ENCODE assay signal across 9 cellular contexts in the genomic region with DNA sequence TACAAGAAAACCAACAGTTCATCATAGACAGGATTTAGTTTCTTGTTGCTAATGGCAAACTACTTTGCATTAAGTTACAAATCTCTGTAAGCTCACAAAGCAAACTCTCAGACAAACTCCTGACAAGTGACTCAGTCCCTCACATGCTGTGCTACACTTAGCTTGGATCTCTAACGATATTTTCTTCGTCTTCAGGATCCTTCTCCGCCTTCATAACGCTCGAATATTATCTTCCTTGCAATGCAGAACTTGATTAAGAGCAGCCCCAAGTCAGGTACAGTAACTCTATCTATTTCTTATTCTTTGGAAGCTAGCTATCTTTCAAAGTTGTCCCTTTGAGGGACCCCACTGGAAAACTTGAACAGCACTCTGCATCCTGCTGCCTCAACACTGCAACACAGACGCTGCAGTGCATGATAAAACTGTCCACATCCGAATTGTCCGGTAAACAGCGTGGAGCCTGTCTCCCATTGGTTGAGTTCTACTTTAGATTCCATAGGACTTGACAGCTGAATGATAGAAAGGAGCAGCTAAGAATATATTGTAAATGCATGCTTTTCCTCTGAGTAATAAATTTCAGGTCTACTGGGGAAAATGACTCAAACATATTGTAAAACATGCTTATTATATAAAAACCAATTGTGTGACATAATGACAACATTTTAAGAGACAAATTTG.
DNase-seq lines count a peak whose midpoint lies in the region; ATAC-seq and TF ChIP-seq lines count a peak whose summit lies in the region.
"Had no signal": no experiment of that assay in that cellular context is flagged by ENCODE, and none has a peak within 500 bp of the region (broad histone marks: within the 10 kb centered on the region; RNA-seq: fewer than 3 reads in every experiment).

No MANE protein-coding gene starts in this region.

- H3K4ac ChIP-seq in IMR-90 (ENCODE audit: low read depth, low read length), result 0 out of 2 replicates have a peak overlapping the region, but pooled peaks have one; percentile 10

- peak overlapping the region; percentile 62 for H3K4me2 ChIP-seq in IMR-90 (ENCODE audit: low read depth, low read length)

- peak overlapping the region; percentile 7; the same call in 1 of the 2 replicates for H3K14ac ChIP-seq in IMR-90 (replicated peaks; ENCODE audit: low read depth, low read length)

- in situ Hi-C loops in IMR-90 (cut with MboI; ENCODE audit: low sequenced_read_pairs), result no loop called here

- H3K4me1 ChIP-seq in IMR-90 (ENCODE audit: control insufficient read depth, insufficient read depth, low read length) (peaks cover 20% of the 10 kb centered on the region), lower lobe of right lung (peaks cover 15% of the 10 kb centered on the region), tibial artery (peaks cover 0 to 89% (median 38%) of the 10 kb centered on the region in 4 donors), ovary (ENCODE audit: insufficient read depth) (peaks cover 13% of the 10 kb centered on the region)

- DNase-seq in IMR-90, result peak; percentile 76
- DNase-seq in cerebellar cortex (ENCODE audit: low spot score), result peak; percentile 54
- DNase-seq in lower lobe of right lung, result no peak
- DNase-seq in tibial artery, result no peak
- no peak for DNase-seq in HuH-7.5 (ENCODE audit: low spot score)
- DNase-seq in ovary, result no peak
- no peak for DNase-seq in stimulated activated CD4-positive, alpha-beta T cell treated with anti-CD3 and anti-CD28 coated beads, Interleukin-12 subunit alpha, Interleukin-12 subunit beta, amount 100 ng/mL, for 4 hours
- DNase-seq: activated CD8-positive, alpha-beta T cell treated with anti-CD3 and anti-CD28 coated beads, Interleukin-2, amount 10 ng/mL, durations not matched to agents 7 days and 5 days had no signal

- no peak overlapping the region for H2BK15ac ChIP-seq in IMR-90 (ENCODE audit: low read depth, low read length)

- no CpG with 5 or more reads among the region's 9 CpGs for WGBS in IMR-90 (ENCODE audit: extremely low coverage in 2 of 2, insufficient read length in 1 of 2), 2 experiments
- 5 to 26% (median 7%) methylated on average over 9 of the region's 9 CpGs for WGBS in ovary, 3 donors

- H2AK5ac ChIP-seq in IMR-90 (ENCODE audit: low read depth, low read length), result no peak overlapping the region

- CTCF ChIA-PET in IMR-90 (lab: Yijun Ruan, JAX), result interaction anchor here (0.5 to 1.4 kb wide), 5 partner anchors 11 to 110 kb away, joined by 3 to 5 read pairs (median 4); no protein-coding TSS in a partner anchor

- H4K20me1 ChIP-seq in IMR-90 (ENCODE audit: insufficient read depth, low read length), result peaks cover 44% of the 10 kb centered on the region

- ATAC-seq in IMR-90 (ENCODE audit: low read depth) (peak; percentile 75), lower lobe of right lung (no peak), GM19328 (IDR thresholded peaks at IDR 0.05; ENCODE audit: unreplicated experiment) (no peak)
- ATAC-seq: activated CD8-positive, alpha-beta T cell treated with anti-CD3 and anti-CD28 coated beads, Interleukin-2, amount 10 ng/mL, durations not matched to agents 7 days and 5 days had no signal

- peak overlapping the region; percentile 73 for H2BK5ac ChIP-seq in IMR-90 (ENCODE audit: low read depth, low read length, poor library complexity, severe bottlenecking)

- H3K27ac ChIP-seq in IMR-90 (ENCODE audit: insufficient read depth, low read length), result peak overlapping the region; percentile 7; the same call in 1 of the 2 replicates
- H3K27ac ChIP-seq in lower lobe of right lung, result peak overlapping the region; percentile 1
- H3K27ac ChIP-seq in tibial artery, result peak overlapping the region; percentile 72 to 74
- peak overlapping the region in 1 of 2 donors; percentile 59 for H3K27ac ChIP-seq in ovary

- dilution Hi-C loops in IMR-90 (cut with HindIII; ENCODE audit: low sequenced_read_pairs, unreplicated experiment), result no loop called here

- no peak for TF ChIP-seq CTCF in IMR-90 (conservative IDR thresholded peaks at IDR 0.05; ENCODE audit: low read depth, low read length)
- no peak for TF ChIP-seq CTCF in lower lobe of right lung (IDR thresholded peaks at IDR 0.05)
- TF ChIP-seq CTCF in tibial artery (IDR thresholded peaks at IDR 0.05), result no peak
- TF ChIP-seq CTCF in ovary (IDR thresholded peaks at IDR 0.05), result no peak

- peaks cover 6% of the 10 kb centered on the region; the same call in 1 of the 2 replicates for H3K9me1 ChIP-seq in IMR-90 (ENCODE audit: insufficient read depth, low read length)

- no peak; the same call in 1 of the 2 replicates for TF ChIP-seq POLR2A in IMR-90 (IDR thresholded peaks at IDR 0.05; ENCODE audit: low read depth, low read length)
- no peak for TF ChIP-seq POLR2A in ovary (IDR thresholded peaks at IDR 0.05)

- H3K18ac ChIP-seq in IMR-90 (ENCODE audit: low read depth, low read length), result peak overlapping the region; percentile 44; the same call in 1 of the 2 replicates

- no peak overlapping the region for H4K8ac ChIP-seq in IMR-90 (ENCODE audit: low read depth in 2 of 2, low read length in 2 of 2)

- peak overlapping the region; percentile 21; the same call in 1 of the 2 replicates for H2BK120ac ChIP-seq in IMR-90 (ENCODE audit: low read depth, low read length)

- peak overlapping the region; percentile 84 for H3K23ac ChIP-seq in IMR-90 (ENCODE audit: low read depth, low read length)

- intact Hi-C loops in IMR-90 (cut with micrococcal nuclease) (no loop called here), lower lobe of right lung (cut with DNase I) (no loop called here), tibial artery (cut with DNase I; ENCODE audit: low total_unique reads) (no loop called here), ovary (cut with DNase I) (no loop called here)

- H3K56ac ChIP-seq in IMR-90 (ENCODE audit: extremely low read depth, insufficient read depth, low read length), result peak overlapping the region; percentile 33; the same call in 1 of the 2 replicates

- no peak overlapping the region; the same call in 1 of the 2 replicates for H4K91ac ChIP-seq in IMR-90 (ENCODE audit: insufficient read depth, low read depth, low read length)

- H3K9ac ChIP-seq in IMR-90 (ENCODE audit: low read depth, low read length), result peak overlapping the region; percentile 10

- no peaks in the 10 kb centered on the region for H3K27me3 ChIP-seq in IMR-90 (ENCODE audit: control insufficient read depth, insufficient read depth, low read length)
- no peaks in the 10 kb centered on the region for H3K27me3 ChIP-seq in lower lobe of right lung (ENCODE audit: low read depth)
- no peaks in the 10 kb centered on the region for H3K27me3 ChIP-seq in tibial artery
- H3K27me3 ChIP-seq in ovary, result no peaks in the 10 kb centered on the region

- H3K4me3 ChIP-seq in IMR-90 (ENCODE audit: insufficient read depth, low read depth, low read length), result peak overlapping the region; percentile 45
- peak overlapping the region; percentile 31 for H3K4me3 ChIP-seq in lower lobe of right lung
- peak overlapping the region; percentile 37 to 39 for H3K4me3 ChIP-seq in tibial artery
- no peak overlapping the region for H3K4me3 ChIP-seq in ovary

- H2BK20ac ChIP-seq in IMR-90 (ENCODE audit: low read depth, low read length), result no peak overlapping the region; the same call in 1 of the 2 replicates

- no peak overlapping the region for H2AK9ac ChIP-seq in IMR-90 (replicated peaks; ENCODE audit: low read depth, low read length, poor library complexity)

- no TSS peak for BruUV-seq in IMR-90 (replicated peaks; lab: Mats Ljungman, UMichigan)

- no peak overlapping the region for H4K5ac ChIP-seq in IMR-90 (ENCODE audit: low read depth, low read length)

- H3K79me1 ChIP-seq in IMR-90 (ENCODE audit: low read depth in 1 of 2, low read length in 2 of 2), result peaks cover 19 to 62% of the 10 kb centered on the region in 2 experiments

- no peak for TF ChIP-seq RAD21 in IMR-90 (IDR thresholded peaks at IDR 0.05; ENCODE audit: low read length)

- H2AFZ ChIP-seq in IMR-90 (replicated peaks; ENCODE audit: low read length, poor library complexity), result no peak overlapping the region

- H3K9me3 ChIP-seq in IMR-90 (ENCODE audit: control insufficient read depth, insufficient read depth, low read length) (no peaks in the 10 kb centered on the region), lower lobe of right lung (no peaks in the 10 kb centered on the region), tibial artery (no peaks in the 10 kb centered on the region), ovary (no peaks in the 10 kb centered on the region)

- no peak for TF ChIP-seq EP300 in ovary (IDR thresholded peaks at IDR 0.05)

- POLR2A ChIA-PET in IMR-90 (lab: Charles Lee; ENCODE audit: unreplicated experiment), result no interaction called here

- peaks cover 3% of the 10 kb centered on the region for H3K36me3 ChIP-seq in IMR-90 (ENCODE audit: control insufficient read depth, insufficient read depth, low read length)
- H3K36me3 ChIP-seq in lower lobe of right lung, result no peaks in the 10 kb centered on the region
- H3K36me3 ChIP-seq in tibial artery, result no peaks in the 10 kb centered on the region
- H3K36me3 ChIP-seq in ovary, result no peaks in the 10 kb centered on the region

TF ChIP-seq in IMR-90, 13 proteins besides CTCF, POLR2A, EP300 and RAD21:
- TF ChIP-seq FOS (IDR thresholded peaks at IDR 0.05; ENCODE audit: low read depth, low read length) (peak; percentile 3; the same call in 1 of the 2 replicates), MAZ (IDR thresholded peaks at IDR 0.05; ENCODE audit: borderline replicate concordance, low read depth, low read length) (no peak), MAFK (IDR thresholded peaks at IDR 0.05; ENCODE audit: low read depth, low read length) (no peak)

Comparison
In these comparisons a context has a peak if more than half of its experiments do, and no peak if none do; other contexts are left out.
1. DNase-seq: peak in IMR-90 (single experiment) and cerebellar cortex (single experiment); none in lower lobe of right lung (single experiment), tibial artery (0 of 2), HuH-7.5 (single experiment), ovary (0 of 5) and stimulated activated CD4-positive, alpha-beta T cell treated with anti-CD3 and anti-CD28 coated beads, Interleukin-12 subunit alpha, Interleukin-12 subunit beta, amount 100 ng/mL, for 4 hours (single experiment).